10 cellular contexts compared by ENCODE assay signal in genomic region chr9:130030821-130031481, GRCh38. TPM values are rescaled to one million over a fixed set of nuclear protein-coding genes. Genes with fewer than 3 reads are reported as not detected.
A peak's percentile ranks its signal among the peaks of the same experiment; 100 is the strongest.
DNase-seq lines count a peak whose midpoint lies in the region; ATAC-seq and TF ChIP-seq lines count a peak whose summit lies in the region.
"Had no signal": no experiment of that assay in that cellular context is flagged by ENCODE, and none has a peak within 500 bp of the region (broad histone marks: within the 10 kb centered on the region; RNA-seq: fewer than 3 reads in every experiment).

No MANE protein-coding gene starts in this region.

- ATAC-seq in GM21423 (IDR thresholded peaks at IDR 0.05; ENCODE audit: unreplicated experiment) (peak; percentile 35), GM21619 (IDR thresholded peaks at IDR 0.05; ENCODE audit: unreplicated experiment) (no peak)
- ATAC-seq in naive thymus-derived CD8-positive, alpha-beta T cell: peak; percentile 66 to 89

- peak overlapping the region; percentile 27 for H3K4me3 ChIP-seq in CD8-positive, alpha-beta memory T cell (ENCODE audit: low read length)
- H3K4me3 ChIP-seq in brain microvascular endothelial cell (ENCODE audit: low read depth, low read length): no peak overlapping the region

- intact Hi-C loops in activated T-helper 1 cell treated with anti-CD3 and anti-CD28 coated beads, Interleukin-12 subunit alpha, Interleukin-12 subunit beta, Interleukin-2, Interleukin-4 antibody, amounts not matched to agents 30 ng/mL and 10 ng/mL and 1 ng/mL, durations not matched to agents 14 hours and 24 hours and 36 hours (cut with micrococcal nuclease): loop anchor here (1.0 to 10.0 kb wide), 3 partner anchors 24 to 546 kb away; no protein-coding TSS in a partner anchor

- H3K36me3 Mint-ChIP-seq in CD8-positive, alpha-beta memory T cell: peaks cover 7 to 41% (median 9%) of the 10 kb centered on the region in 3 donors
- H3K36me3 Mint-ChIP-seq in activated T-helper 1 cell treated with anti-CD3 and anti-CD28 coated beads, Interleukin-12 subunit alpha, Interleukin-12 subunit beta, Interleukin-2, Interleukin-4 antibody, amounts not matched to agents 30 ng/mL and 10 ng/mL and 1 ng/mL, durations not matched to agents 14 hours and 24 hours and 36 hours (ENCODE audit: low read depth): peaks cover 33% of the 10 kb centered on the region
- H3K36me3 Mint-ChIP-seq in naive thymus-derived CD8-positive, alpha-beta T cell: peaks cover 0 to 25% (median 10%) of the 10 kb centered on the region in 3 donors

- CTCF ChIA-PET in CD8-positive, alpha-beta memory T cell (lab: Charles Lee): interaction anchor here (1.0 to 1.4 kb wide), 5 partner anchors 9 to 146 kb away, joined by 3 to 4 read pairs (median 3); partner anchors contain the start of gene GPR107

- in situ Hi-C loops in brain microvascular endothelial cell (cut with HindIII; ENCODE audit: low pct_ligation_motif_present, low sequenced_read_pairs): no loop called here

- no peak for TF ChIP-seq CTCF in brain microvascular endothelial cell (IDR thresholded peaks at IDR 0.05; ENCODE audit: low read depth, low read length, missing control alignments)

- peak in 2 of 5 donors; percentile 47 to 53 for DNase-seq in CD8-positive, alpha-beta memory T cell
- DNase-seq in activated T-helper 1 cell treated with anti-CD3 and anti-CD28 coated beads, Interleukin-12 subunit alpha, Interleukin-12 subunit beta, Interleukin-2, Interleukin-4 antibody, amounts not matched to agents 30 ng/mL and 10 ng/mL and 1 ng/mL, durations not matched to agents 14 hours and 24 hours and 36 hours (ENCODE audit: low spot score): no peak
- peak in 3 of 10 donors; percentile 29 to 43 (median 30) for DNase-seq in naive thymus-derived CD8-positive, alpha-beta T cell
- DNase-seq in NCI-H2029 treated with DMSO at 0.1 percent for 48 hours (lab: John Stamatoyannopoulos, UW) (no peak), brain microvascular endothelial cell (no peak), NCI-H446 treated with DMSO at 0.1 percent for 48 hours (lab: John Stamatoyannopoulos, UW) (no peak)
- DNase-seq: NCI-H526 had no signal

- H3K36me3 ChIP-seq in CD8-positive, alpha-beta memory T cell (ENCODE audit: insufficient read depth, low read length): no peaks in the 10 kb centered on the region
- no peaks in the 10 kb centered on the region for H3K36me3 ChIP-seq in brain microvascular endothelial cell (replicated peaks)

- peak overlapping the region; percentile 95 to 99 (median 97) for H3K27ac Mint-ChIP-seq in CD8-positive, alpha-beta memory T cell
- H3K27ac Mint-ChIP-seq in activated T-helper 1 cell treated with anti-CD3 and anti-CD28 coated beads, Interleukin-12 subunit alpha, Interleukin-12 subunit beta, Interleukin-2, Interleukin-4 antibody, amounts not matched to agents 30 ng/mL and 10 ng/mL and 1 ng/mL, durations not matched to agents 14 hours and 24 hours and 36 hours: peak overlapping the region; percentile 91
- peak overlapping the region; percentile 57 to 97 (median 88) for H3K27ac Mint-ChIP-seq in naive thymus-derived CD8-positive, alpha-beta T cell

- peak overlapping the region; percentile 61 to 78 (median 73) for H3K4me3 Mint-ChIP-seq in CD8-positive, alpha-beta memory T cell
- H3K4me3 Mint-ChIP-seq in activated T-helper 1 cell treated with anti-CD3 and anti-CD28 coated beads, Interleukin-12 subunit alpha, Interleukin-12 subunit beta, Interleukin-2, Interleukin-4 antibody, amounts not matched to agents 30 ng/mL and 10 ng/mL and 1 ng/mL, durations not matched to agents 14 hours and 24 hours and 36 hours: peak overlapping the region; percentile 8
- H3K4me3 Mint-ChIP-seq in naive thymus-derived CD8-positive, alpha-beta T cell: peak overlapping the region; percentile 0 to 79 (median 72)

- H3K27me3 Mint-ChIP-seq in CD8-positive, alpha-beta memory T cell: no peaks in the 10 kb centered on the region
- H3K27me3 Mint-ChIP-seq in activated T-helper 1 cell treated with anti-CD3 and anti-CD28 coated beads, Interleukin-12 subunit alpha, Interleukin-12 subunit beta, Interleukin-2, Interleukin-4 antibody, amounts not matched to agents 30 ng/mL and 10 ng/mL and 1 ng/mL, durations not matched to agents 14 hours and 24 hours and 36 hours (ENCODE audit: insufficient read depth): no peaks in the 10 kb centered on the region
- no peaks in the 10 kb centered on the region for H3K27me3 Mint-ChIP-seq in naive thymus-derived CD8-positive, alpha-beta T cell

- H3K9me3 ChIP-seq in CD8-positive, alpha-beta memory T cell (ENCODE audit: low read length): no peaks in the 10 kb centered on the region

- H3K27me3 ChIP-seq in CD8-positive, alpha-beta memory T cell (ENCODE audit: insufficient read depth, low read length, poor library complexity, severe bottlenecking): no peaks in the 10 kb centered on the region
- no peaks in the 10 kb centered on the region for H3K27me3 ChIP-seq in brain microvascular endothelial cell (replicated peaks)

- H3K27ac ChIP-seq in CD8-positive, alpha-beta memory T cell (ENCODE audit: low read depth, low read length): no peak overlapping the region
- no peak overlapping the region for H3K27ac ChIP-seq in brain microvascular endothelial cell
- H3K27ac ChIP-seq: parathyroid adenoma had no signal

- no peaks in the 10 kb centered on the region for H3K9me3 Mint-ChIP-seq in CD8-positive, alpha-beta memory T cell
- peaks cover 6% of the 10 kb centered on the region for H3K9me3 Mint-ChIP-seq in activated T-helper 1 cell treated with anti-CD3 and anti-CD28 coated beads, Interleukin-12 subunit alpha, Interleukin-12 subunit beta, Interleukin-2, Interleukin-4 antibody, amounts not matched to agents 30 ng/mL and 10 ng/mL and 1 ng/mL, durations not matched to agents 14 hours and 24 hours and 36 hours
- peaks cover 0 to 2% (median 0%) of the 10 kb centered on the region in 9 donors for H3K9me3 Mint-ChIP-seq in naive thymus-derived CD8-positive, alpha-beta T cell

- POLR2A ChIA-PET in CD8-positive, alpha-beta memory T cell (lab: Charles Lee): interaction anchor here (0.6 to 1.4 kb wide), 3 partner anchors 9 to 59 kb away, joined by 3 to 7 read pairs (median 3); partner anchors contain the start of gene FNBP1
- POLR2A ChIA-PET in naive thymus-derived CD8-positive, alpha-beta T cell (lab: Charles Lee): interaction anchor here (0.6 to 4.1 kb wide), 6 partner anchors 9 to 146 kb away, joined by 3 to 32 read pairs (median 4); no protein-coding TSS in a partner anchor

- H3K4me1 ChIP-seq in CD8-positive, alpha-beta memory T cell (ENCODE audit: insufficient read depth, low read length): peaks cover 96% of the 10 kb centered on the region
- H3K4me1 ChIP-seq: parathyroid adenoma had no signal

- H3K4me1 Mint-ChIP-seq in CD8-positive, alpha-beta memory T cell: peaks cover 88 to 96% (median 94%) of the 10 kb centered on the region in 3 donors
- peaks cover 88% of the 10 kb centered on the region for H3K4me1 Mint-ChIP-seq in activated T-helper 1 cell treated with anti-CD3 and anti-CD28 coated beads, Interleukin-12 subunit alpha, Interleukin-12 subunit beta, Interleukin-2, Interleukin-4 antibody, amounts not matched to agents 30 ng/mL and 10 ng/mL and 1 ng/mL, durations not matched to agents 14 hours and 24 hours and 36 hours (ENCODE audit: low read depth)
- H3K4me1 Mint-ChIP-seq in naive thymus-derived CD8-positive, alpha-beta T cell: peaks cover 41 to 99% (median 92%) of the 10 kb centered on the region in 4 donors

RNA-seq across cellular contexts. Expression of gene FNBP1, which starts 12.0 kb away (rescaled TPM):
- total RNA-seq in CD8-positive, alpha-beta memory T cell: 100 to 1,000 TPM; 226 to 230 TPM
- 176 TPM for polyA plus RNA-seq in CD8-positive, alpha-beta memory T cell
- 195 and 202 TPM in 2 replicates for total RNA-seq in activated T-helper 1 cell treated with anti-CD3 and anti-CD28 coated beads, Interleukin-12 subunit alpha, Interleukin-12 subunit beta, Interleukin-2, Interleukin-4 antibody, amounts not matched to agents 30 ng/mL and 10 ng/mL and 1 ng/mL, durations not matched to agents 14 hours and 24 hours and 36 hours
- total RNA-seq in naive thymus-derived CD8-positive, alpha-beta T cell: 100 to 1,000 TPM; 156 to 164 TPM
- 100 to 1,000 TPM; 130 to 143 (median 136) TPM for polyA plus RNA-seq in naive thymus-derived CD8-positive, alpha-beta T cell

RNA-seq across cellular contexts. Expression of gene GPR107, which starts 22.8 kb away (rescaled TPM):
- total RNA-seq in CD8-positive, alpha-beta memory T cell: 10 to 100 TPM; 21.3 to 21.4 TPM
- polyA plus RNA-seq in CD8-positive, alpha-beta memory T cell: 4.2 TPM
- total RNA-seq in activated T-helper 1 cell treated with anti-CD3 and anti-CD28 coated beads, Interleukin-12 subunit alpha, Interleukin-12 subunit beta, Interleukin-2, Interleukin-4 antibody, amounts not matched to agents 30 ng/mL and 10 ng/mL and 1 ng/mL, durations not matched to agents 14 hours and 24 hours and 36 hours: 23.1 and 24.9 TPM in 2 replicates
- 10 to 100 TPM; 21.9 to 25.3 TPM for total RNA-seq in naive thymus-derived CD8-positive, alpha-beta T cell
- 1 to 10 TPM; 1.4 to 3.2 (median 2.2) TPM for polyA plus RNA-seq in naive thymus-derived CD8-positive, alpha-beta T cell

Comparison
In these comparisons a context has a peak if more than half of its experiments do, and no peak if none do; other contexts are left out.
1. H3K4me3 Mint-ChIP-seq: peak in every context shown above with its lines; median percentile 73 in CD8-positive, alpha-beta memory T cell; 72 in naive thymus-derived CD8-positive, alpha-beta T cell; 8 in activated T-helper 1 cell treated with anti-CD3 and anti-CD28 coated beads, Interleukin-12 subunit alpha, Interleukin-12 subunit beta, Interleukin-2, Interleukin-4 antibody, amounts not matched to agents 30 ng/mL and 10 ng/mL and 1 ng/mL, durations not matched to agents 14 hours and 24 hours and 36 hours.